ENCODE assay signal across 15 cellular contexts in the genomic region with DNA sequence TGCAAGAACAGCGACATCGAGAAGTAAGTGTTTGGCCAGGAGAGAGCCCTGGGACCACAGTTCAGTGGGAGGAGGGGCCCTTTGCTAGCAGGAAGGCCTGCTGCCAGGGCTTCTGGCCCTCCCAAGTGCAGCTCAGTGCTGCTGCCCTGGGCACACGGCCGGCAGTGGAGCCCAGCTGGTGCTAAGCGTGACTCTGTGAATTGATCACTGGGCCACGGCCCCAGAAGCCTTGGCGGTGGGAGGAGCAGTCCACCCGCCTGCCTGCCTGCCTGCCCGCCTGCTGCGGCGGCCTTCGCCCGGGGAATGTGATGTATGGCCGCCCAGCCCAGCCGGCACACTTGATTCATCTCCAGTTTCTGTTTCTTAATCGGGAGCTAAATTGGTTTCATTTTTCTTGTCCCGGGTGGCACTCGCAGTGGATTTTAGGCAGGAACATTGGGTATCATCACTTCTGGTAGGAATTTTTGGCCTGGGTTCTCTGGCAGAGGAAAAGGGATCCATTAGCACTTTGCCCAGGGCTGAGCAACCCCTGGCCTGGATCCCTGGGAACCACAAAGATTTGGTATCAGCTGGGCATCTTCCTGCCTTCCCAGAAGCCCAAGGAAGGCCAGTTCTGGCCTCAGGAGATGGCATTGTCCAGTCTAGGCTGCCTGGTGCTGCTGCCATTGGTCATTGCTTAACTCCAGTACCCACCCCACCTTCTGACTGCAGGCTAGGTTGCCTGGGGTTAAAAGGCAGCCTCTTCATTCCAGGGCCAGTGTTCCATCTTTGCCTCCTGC. TPM values are rescaled to one million over a fixed set of nuclear protein-coding genes. Genes with fewer than 3 reads are reported as not detected.
DNase-seq lines count a peak whose midpoint lies in the region; ATAC-seq, FAIRE-seq and TF ChIP-seq lines count a peak whose summit lies in the region.
"Had no signal": no experiment of that assay in that cellular context is flagged by ENCODE, and none has a peak within 500 bp of the region (broad histone marks: within the 10 kb centered on the region; RNA-seq: fewer than 3 reads in every experiment).

No MANE protein-coding gene starts in this region.

- DNase-seq in G401 (ENCODE audit: low spot score) (peak; percentile 58), astrocyte of the spinal cord (ENCODE audit: low read depth, low spot score) (peak; percentile 64), keratinocyte (ENCODE audit: low read depth, low spot score) (no peak), sciatic nerve (ENCODE audit: low spot score) (no peak), NCI-H2081 (lab: John Stamatoyannopoulos, UW) (no peak), EL (no peak), kidney (no peak)
- no peak for DNase-seq in activated CD4-positive, alpha-beta T cell treated with anti-CD3 and anti-CD28 coated beads, Interleukin-2, amount 10 ng/mL, durations not matched to agents 24 days and 14 days
- DNase-seq: cortex of kidney, NCI-H526 treated with DMSO at 0.1 percent for 48 hours, spleen had no signal

- H3K36me3 Mint-ChIP-seq in activated CD4-positive, alpha-beta T cell treated with anti-CD3 and anti-CD28 coated beads, Interleukin-2, amount 10 ng/mL, durations not matched to agents 24 days and 14 days (ENCODE audit: low read depth) = peaks cover 45% of the 10 kb centered on the region
- H3K36me3 Mint-ChIP-seq: IgD-negative memory B cell had no signal

- no peak overlapping the region for H3K4me2 ChIP-seq in keratinocyte (ENCODE audit: control insufficient read depth, extremely low read depth, insufficient read depth, low read depth, low read length)

- intact Hi-C loops in sciatic nerve (cut with DNase I) = no loop called here
- intact Hi-C loops in activated CD4-positive, alpha-beta T cell treated with anti-CD3 and anti-CD28 coated beads, Interleukin-2, amount 10 ng/mL, durations not matched to agents 24 days and 14 days (cut with micrococcal nuclease) = no loop called here
- intact Hi-C loops in kidney (cut with DNase I) = no loop called here

- H3K4me1 ChIP-seq in keratinocyte (ENCODE audit: control insufficient read depth, extremely low read depth, insufficient read depth, low read length) = peaks cover 9% of the 10 kb centered on the region
- H3K4me1 ChIP-seq in kidney (ENCODE audit: control insufficient read depth in 1 of 2, insufficient read depth in 1 of 2, low read depth in 1 of 2, low read length in 2 of 2) = no peaks in the 10 kb centered on the region

- no peak overlapping the region for H3K27ac Mint-ChIP-seq in activated CD4-positive, alpha-beta T cell treated with anti-CD3 and anti-CD28 coated beads, Interleukin-2, amount 10 ng/mL, durations not matched to agents 24 days and 14 days
- H3K27ac Mint-ChIP-seq: stimulated activated memory B cell treated with anti-CD40 and anti-IgM and Interleukin-4, amounts not matched to agents 10 μg/mL and 1 μg/mL and 100 μg/mL, for 72 hours had no signal

- no peak overlapping the region for H3K4me3 Mint-ChIP-seq in activated CD4-positive, alpha-beta T cell treated with anti-CD3 and anti-CD28 coated beads, Interleukin-2, amount 10 ng/mL, durations not matched to agents 24 days and 14 days
- H3K4me3 Mint-ChIP-seq: CD14-positive monocyte; IgD-negative memory B cell; stimulated activated memory B cell treated with anti-CD40 and anti-IgM and Interleukin-4, amounts not matched to agents 10 μg/mL and 1 μg/mL and 100 μg/mL, for 72 hours had no signal

- H3K27ac ChIP-seq in keratinocyte (ENCODE audit: control insufficient read depth, insufficient read depth, low read length) (no peak overlapping the region), kidney (ENCODE audit: low read depth in 2 of 2, low read length in 2 of 2) (no peak overlapping the region)

- FAIRE-seq in keratinocyte (lab: Jason Lieb, UNC) = peak; percentile 9
- no peak for FAIRE-seq in kidney (lab: Jason Lieb, UNC)
- FAIRE-seq: islet of Langerhans had no signal

- no peaks in the 10 kb centered on the region for H4K20me1 ChIP-seq in keratinocyte (ENCODE audit: control insufficient read depth, extremely low read depth, insufficient read depth, low read length)

- peak overlapping the region; percentile 18 for H3K9ac ChIP-seq in keratinocyte (ENCODE audit: control insufficient read depth, extremely low read depth, insufficient read depth, low read length)
- no peak overlapping the region for H3K9ac ChIP-seq in kidney (ENCODE audit: low read length in 2 of 2)

- H3K4me3 ChIP-seq in astrocyte of the spinal cord (ENCODE audit: low read depth, low read length) = no peak overlapping the region
- no peak overlapping the region for H3K4me3 ChIP-seq in keratinocyte (ENCODE audit: control insufficient read depth in 2 of 3, extremely low read depth in 1 of 3, insufficient read depth in 2 of 3, low read depth in 1 of 3, low read length in 3 of 3)
- no peak overlapping the region for H3K4me3 ChIP-seq in kidney (ENCODE audit: low read length in 2 of 2)
- H3K4me3 ChIP-seq: spleen had no signal

- H3K27me3 Mint-ChIP-seq in activated CD4-positive, alpha-beta T cell treated with anti-CD3 and anti-CD28 coated beads, Interleukin-2, amount 10 ng/mL, durations not matched to agents 24 days and 14 days = no peaks in the 10 kb centered on the region
- H3K27me3 Mint-ChIP-seq: IgD-negative memory B cell; stimulated activated memory B cell treated with anti-CD40 and anti-IgM and Interleukin-4, amounts not matched to agents 10 μg/mL and 1 μg/mL and 100 μg/mL, for 72 hours had no signal

- H3K9me3 ChIP-seq in keratinocyte (ENCODE audit: control insufficient read depth, low read depth, low read length) = no peaks in the 10 kb centered on the region
- H3K9me3 ChIP-seq in kidney (ENCODE audit: control insufficient read depth in 1 of 2, low read length in 2 of 2) = no peaks in the 10 kb centered on the region
- H3K9me3 ChIP-seq: spleen had no signal

- H3K9me1 ChIP-seq in keratinocyte (ENCODE audit: control insufficient read depth, extremely low read depth, insufficient read depth, low read length) = no peaks in the 10 kb centered on the region

- no peak overlapping the region for H2AFZ ChIP-seq in keratinocyte (ENCODE audit: control insufficient read depth, low read length)

- H3K79me2 ChIP-seq in keratinocyte (ENCODE audit: control insufficient read depth, insufficient read depth, low read length) = no peaks in the 10 kb centered on the region

- no peaks in the 10 kb centered on the region for H3K27me3 ChIP-seq in keratinocyte (ENCODE audit: control insufficient read depth, extremely low read depth, insufficient read depth, low read length)
- H3K27me3 ChIP-seq: spleen had no signal

- no peaks in the 10 kb centered on the region for H3K9me3 Mint-ChIP-seq in activated CD4-positive, alpha-beta T cell treated with anti-CD3 and anti-CD28 coated beads, Interleukin-2, amount 10 ng/mL, durations not matched to agents 24 days and 14 days
- H3K9me3 Mint-ChIP-seq: CD14-positive monocyte; IgD-negative memory B cell; stimulated activated memory B cell treated with anti-CD40 and anti-IgM and Interleukin-4, amounts not matched to agents 10 μg/mL and 1 μg/mL and 100 μg/mL, for 72 hours had no signal

- H3K36me3 ChIP-seq in keratinocyte (ENCODE audit: control insufficient read depth in 2 of 2, extremely low read depth in 1 of 2, insufficient read depth in 2 of 2, low read length in 2 of 2) (peaks cover 29 to 56% of the 10 kb centered on the region in 2 experiments), kidney (ENCODE audit: control insufficient read depth in 1 of 2, insufficient read depth in 2 of 2, low read length in 2 of 2) (peaks cover 33 to 48% of the 10 kb centered on the region in 2 donors)

- dilution Hi-C loops in keratinocyte (cut with MboI; ENCODE audit: extremely low pct_ligation_motif_present, low sequenced_read_pairs) = no loop called here

- in situ Hi-C loops in G401 (cut with HindIII; ENCODE audit: low sequenced_read_pairs) (no loop called here), astrocyte of the spinal cord (cut with HindIII; ENCODE audit: low sequenced_read_pairs) (no loop called here)

- H3K4me1 Mint-ChIP-seq in activated CD4-positive, alpha-beta T cell treated with anti-CD3 and anti-CD28 coated beads, Interleukin-2, amount 10 ng/mL, durations not matched to agents 24 days and 14 days = no peaks in the 10 kb centered on the region
- H3K4me1 Mint-ChIP-seq: IgD-negative memory B cell; stimulated activated memory B cell treated with anti-CD40 and anti-IgM and Interleukin-4, amounts not matched to agents 10 μg/mL and 1 μg/mL and 100 μg/mL, for 72 hours had no signal

- ATAC-seq in sciatic nerve = peak; percentile 57
- ATAC-seq: stimulated activated memory B cell treated with anti-CD40 and anti-IgM and Interleukin-4, amounts not matched to agents 10 μg/mL and 1 μg/mL and 100 μg/mL, for 72 hours had no signal

- TF ChIP-seq CTCF in astrocyte of the spinal cord (IDR thresholded peaks at IDR 0.05; ENCODE audit: low read depth, low read length) (no peak), keratinocyte (optimal IDR thresholded peaks at IDR 0.05 in 1 of 3, IDR thresholded peaks at IDR 0.05 in 1 of 3, conservative IDR thresholded peaks at IDR 0.05 in 1 of 3; ENCODE audit: extremely low read depth in 1 of 3, insufficient read depth in 2 of 3, low read length in 3 of 3) (no peak), kidney (IDR thresholded peaks at IDR 0.05; ENCODE audit: borderline replicate concordance, extremely low read depth, insufficient read depth) (no peak)

RNA-seq across cellular contexts. Expression of a gene that starts 28.6 kb away (rescaled TPM):
- 17.7 and 23.1 TPM in 2 replicates for total RNA-seq in G401 (2014; rRNA removed; shearing (Covaris generic))
- polyA plus RNA-seq in keratinocyte (5.6 to 11.4 TPM (median 10.6 TPM) in 3 replicates), kidney (ENCODE audit: insufficient read depth, low read depth, low replicate concordance) (45.0 TPM)
- polyA plus RNA-seq in keratinocyte (2011; ENCODE audit: low read depth) = 0.87 TPM
- polyA plus RNA-seq in keratinocyte (2011; cell fraction: cytosol; rRNA removed) = 6.2 and 10.6 TPM in 2 replicates
- polyA plus RNA-seq in keratinocyte (2011; cell fraction: nucleus; rRNA removed) = 5.6 and 9.3 TPM in 2 replicates
- 6.7 and 10.8 TPM in 2 replicates for polyA plus RNA-seq in keratinocyte (2012; ENCODE audit: low replicate concordance)
- polyA minus RNA-seq in keratinocyte = 9.3 to 15.1 TPM (median 10.0 TPM) in 3 replicates
- polyA minus RNA-seq in keratinocyte (2011; cell fraction: cytosol; rRNA and poly(A)+ RNA removed) = 19.2 TPM
- polyA minus RNA-seq in keratinocyte (2011; cell fraction: nucleus; rRNA and poly(A)+ RNA removed) = 4.6 and 6.6 TPM in 2 replicates
- total RNA-seq in sciatic nerve (12.5 TPM), kidney (16.4 TPM)
- total RNA-seq in activated CD4-positive, alpha-beta T cell treated with anti-CD3 and anti-CD28 coated beads, Interleukin-2, amount 10 ng/mL, durations not matched to agents 24 days and 14 days = 4.5 and 5.1 TPM in 2 replicates

RNA-seq across cellular contexts. Expression of a gene that starts 28.9 kb away (rescaled TPM):
- total RNA-seq in G401 (2014; rRNA removed; shearing (Covaris generic)) = 2.2 TPM in 1 of 2 replicates, not detected in the other
- polyA plus RNA-seq in keratinocyte = 0.19 to 1.5 TPM (median 0.22 TPM) in 3 replicates
- 0.56 TPM for polyA plus RNA-seq in keratinocyte (2011; ENCODE audit: low read depth)
- 0.18 and 0.19 TPM in 2 replicates for polyA plus RNA-seq in keratinocyte (2011; cell fraction: cytosol; rRNA removed)
- polyA plus RNA-seq in keratinocyte (2011; cell fraction: nucleus; rRNA removed) = 5.0 and 9.1 TPM in 2 replicates
- polyA plus RNA-seq in keratinocyte (2012; ENCODE audit: low replicate concordance) = 0.28 and 0.33 TPM in 2 replicates
- polyA minus RNA-seq in keratinocyte = not detected in 3 replicates
- polyA minus RNA-seq in keratinocyte (2011; cell fraction: cytosol; rRNA and poly(A)+ RNA removed) = not detected
- 0.85 TPM in 1 of 2 replicates, not detected in the other for polyA minus RNA-seq in keratinocyte (2011; cell fraction: nucleus; rRNA and poly(A)+ RNA removed)
- total RNA-seq in sciatic nerve = 3.9 TPM
- 133 and 137 TPM in 2 replicates for total RNA-seq in activated CD4-positive, alpha-beta T cell treated with anti-CD3 and anti-CD28 coated beads, Interleukin-2, amount 10 ng/mL, durations not matched to agents 24 days and 14 days
- 3.9 TPM for total RNA-seq in kidney
- polyA plus RNA-seq in kidney (ENCODE audit: insufficient read depth, low read depth, low replicate concordance) = 3.4 TPM

Comparison
In these comparisons a context has a peak if more than half of its experiments do, and no peak if none do; other contexts are left out.
1. DNase-seq: peak in G401 (single experiment) and astrocyte of the spinal cord (single experiment); none in keratinocyte (single experiment), sciatic nerve (single experiment), NCI-H2081 (0 of 2), EL (single experiment), activated CD4-positive, alpha-beta T cell treated with anti-CD3 and anti-CD28 coated beads, Interleukin-2, amount 10 ng/mL, durations not matched to agents 24 days and 14 days (single experiment) and kidney (single experiment).
2. RNA of a gene that starts 28.9 kb away (total RNA-seq): 133 to 137 TPM in activated CD4-positive, alpha-beta T cell treated with anti-CD3 and anti-CD28 coated beads, Interleukin-2, amount 10 ng/mL, durations not matched to agents 24 days and 14 days; 3.9 TPM in kidney (single experiment), 3.9 TPM in sciatic nerve (single experiment) and 2.2 TPM in G401; every median in the first group is over 10 times any median in the second.